In genomic region chr5:151167022-151167421, GRCh38 we compare ENCODE assay signal across 29 cellular contexts.
"Had no signal": no experiment of that assay in that cellular context is flagged by ENCODE, and none has a peak within 500 bp of the region (broad histone marks: within the 10 kb centered on the region; RNA-seq: fewer than 3 reads in every experiment).

No MANE protein-coding gene starts in this region.

- FAIRE-seq: frontal cortex had no signal

- H3K36me3 ChIP-seq: adrenal gland, cardiac muscle cell had no signal

- ATAC-seq: activated CD4-positive, alpha-beta T cell treated with anti-CD3 and anti-CD28 coated beads for 36 hours; activated CD8-positive, alpha-beta memory T cell treated with anti-CD3 and anti-CD28 coated beads, Interleukin-2, amount 10 ng/mL, durations not matched to agents 7 days and 5 days; activated CD8-positive, alpha-beta T cell treated with anti-CD3 and anti-CD28 coated beads, Interleukin-2, amount 10 ng/mL, durations not matched to agents 7 days and 5 days; activated naive CD8-positive, alpha-beta T cell treated with anti-CD3 and anti-CD28 coated beads, Interleukin-2, amount 50 U/mL, for 24 hours; body of pancreas; esophagus mucosa; T-helper 17 cell had no signal

- DNase-seq: activated CD4-positive, alpha-beta memory T cell treated with anti-CD3 and anti-CD28 coated beads for 36 hours; activated CD4-positive, alpha-beta T cell treated with anti-CD3 and anti-CD28 coated beads for 36 hours; activated CD4-positive, alpha-beta T cell treated with anti-CD3 and anti-CD28 coated beads, Interleukin-2, amount 10 ng/mL, durations not matched to agents 24 days and 14 days; activated CD4-positive, CD25-positive, alpha-beta regulatory T cell; activated CD4-positive, CD25-positive, alpha-beta regulatory T cell treated with anti-CD3 and anti-CD28 coated beads, Interleukin-2, amount 50 U/mL, for 72 hours; activated CD8-positive, alpha-beta memory T cell treated with anti-CD3 and anti-CD28 coated beads, Interleukin-2, amount 10 ng/mL, durations not matched to agents 7 days and 5 days; activated CD8-positive, alpha-beta memory T cell treated with anti-CD3 and anti-CD28 coated beads, Interleukin-2, amount 50 U/mL, for 4 hours; activated CD8-positive, alpha-beta T cell treated with anti-CD3 and anti-CD28 coated beads, Interleukin-2, amount 10 ng/mL, durations not matched to agents 7 days and 5 days; activated effector memory CD4-positive, alpha-beta T cell treated with anti-CD3 and anti-CD28 coated beads, Interleukin-2, amount 50 U/mL, for 16 hours; activated naive CD4-positive, alpha-beta T cell treated with anti-CD3 and anti-CD28 coated beads for 36 hours; activated naive CD8-positive, alpha-beta T cell treated with anti-CD3 and anti-CD28 coated beads for 36 hours; activated naive CD8-positive, alpha-beta T cell treated with anti-CD3 and anti-CD28 coated beads, Interleukin-2, amount 50 U/mL, for 24 hours; activated T-cell treated with anti-CD3 and anti-CD28 coated beads, Interleukin-2, amount 50 U/mL, for 1 hour; activated T-cell treated with anti-CD3 and anti-CD28 coated beads, Interleukin-2, amount 50 U/mL, for 48 hours; amygdala; aorta; central memory CD4-positive, alpha-beta T cell; dorsolateral prefrontal cortex; effector memory CD4-positive, alpha-beta T cell; endodermal cell; foreskin fibroblast; T-helper 1 cell; T-helper 17 cell had no signal

- H3K27me3 ChIP-seq: adrenal gland, body of pancreas, cardiac muscle cell, dorsolateral prefrontal cortex had no signal

- H3K4me3 ChIP-seq: adrenal gland, body of pancreas, cardiac muscle cell, coronary artery, dorsolateral prefrontal cortex had no signal

- H3K27ac ChIP-seq: body of pancreas, cardiac muscle cell, coronary artery, dorsolateral prefrontal cortex had no signal

- H3K9me3 ChIP-seq: adrenal gland, body of pancreas had no signal
